Comparison of ENCODE assay signal across 8 cellular contexts in the genomic region with DNA sequence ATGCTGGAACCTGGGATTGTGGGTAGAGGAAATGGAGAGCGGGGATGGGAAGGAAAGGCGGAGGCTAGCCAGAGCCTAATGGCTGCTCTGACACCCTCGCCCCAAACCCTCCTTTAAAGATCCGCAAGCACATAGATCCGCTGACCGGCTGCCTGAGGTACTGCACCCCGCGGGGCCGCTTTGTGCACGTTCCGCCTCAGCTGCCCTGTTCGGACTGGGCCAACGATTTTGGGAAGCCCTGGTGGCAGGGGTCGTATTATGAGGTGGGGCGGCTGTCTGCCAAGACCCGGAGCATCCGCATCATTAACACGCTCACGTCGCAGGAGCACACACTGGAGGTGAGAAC. TPM values are rescaled to one million over a fixed set of nuclear protein-coding genes. Genes with fewer than 3 reads are reported as not detected.
DNase-seq lines count a peak whose midpoint lies in the region; ATAC-seq, FAIRE-seq and TF ChIP-seq lines count a peak whose summit lies in the region.

No MANE protein-coding gene starts in this region.

- peak; percentile 70 for TF ChIP-seq CTCF in endodermal cell (conservative IDR thresholded peaks at IDR 0.05)

- peaks cover 33% of the 10 kb centered on the region for H3K36me3 ChIP-seq in endodermal cell (ENCODE audit: control insufficient read depth, insufficient read depth, low read length)
- no peaks in the 10 kb centered on the region for H3K36me3 ChIP-seq in muscle layer of colon (ENCODE audit: insufficient read depth, low read length)

- peak overlapping the region; percentile 83 for H3K9ac ChIP-seq in endodermal cell (ENCODE audit: extremely low read depth, low read length, poor library complexity, severe bottlenecking)
- peak overlapping the region; percentile 47 for H3K9ac ChIP-seq in muscle layer of colon (ENCODE audit: low read length)

- H3K27me3 ChIP-seq in endodermal cell (ENCODE audit: control insufficient read depth, insufficient read depth, low read length, poor library complexity, severe bottlenecking), result no peaks in the 10 kb centered on the region
- H3K27me3 ChIP-seq in muscle layer of colon (ENCODE audit: control insufficient read depth in 1 of 2, insufficient read depth in 2 of 2, low read length in 2 of 2), result no peaks in the 10 kb centered on the region

- no peak overlapping the region for H3K27ac Mint-ChIP-seq in endodermal cell

- H3K4me1 ChIP-seq in endodermal cell (ENCODE audit: control insufficient read depth, insufficient read depth, low read length), result no peaks in the 10 kb centered on the region
- peaks cover 29% of the 10 kb centered on the region for H3K4me1 ChIP-seq in muscle layer of colon (ENCODE audit: insufficient read depth, low read length)

- ATAC-seq in SK-N-SH treated with all-trans-retinoic acid at 6 μM for 48 hours, result peak; percentile 32
- ATAC-seq in GM18907 (IDR thresholded peaks at IDR 0.05; ENCODE audit: unreplicated experiment), result no peak
- ATAC-seq in HG02588 (IDR thresholded peaks at IDR 0.05; ENCODE audit: unreplicated experiment), result no peak

- H3K27ac ChIP-seq in endodermal cell (ENCODE audit: low read depth, low read length), result no peak overlapping the region
- peak overlapping the region; percentile 79 for H3K27ac ChIP-seq in muscle layer of colon (ENCODE audit: low read depth, low read length)

- no peaks in the 10 kb centered on the region for H3K9me3 ChIP-seq in endodermal cell (ENCODE audit: control insufficient read depth, low read length)
- H3K9me3 ChIP-seq in muscle layer of colon (ENCODE audit: low read length), result no peaks in the 10 kb centered on the region

- no peak overlapping the region for H3K4me3 Mint-ChIP-seq in endodermal cell

- H3K4me1 Mint-ChIP-seq in endodermal cell, result peaks cover 21% of the 10 kb centered on the region

- no peaks in the 10 kb centered on the region for H3K9me3 Mint-ChIP-seq in endodermal cell

- H3K4me3 ChIP-seq in endodermal cell (ENCODE audit: low read length) (peak overlapping the region; percentile 93), muscle layer of colon (ENCODE audit: low read depth in 1 of 2, low read length in 2 of 2) (peak overlapping the region; percentile 56 to 80)

- peaks cover 21% of the 10 kb centered on the region for H3K36me3 Mint-ChIP-seq in endodermal cell (ENCODE audit: low read depth)

- 9 to 18% methylated on average over 5 to 20 of the region's 20 CpGs for WGBS in endodermal cell (ENCODE audit: insufficient coverage in 1 of 2, insufficient read length in 1 of 2), 2 experiments

- FAIRE-seq in GM18507 (lab: Jason Lieb, UNC), result peak; percentile 9

- H3K27me3 Mint-ChIP-seq in endodermal cell (ENCODE audit: insufficient read depth), result peaks cover 23% of the 10 kb centered on the region

- peak; percentile 57 for DNase-seq in AG08396 (ENCODE audit: low spot score)
- no peak for DNase-seq in GM18507 (ENCODE audit: extremely low spot score, insufficient read length, low read depth)
- peak; percentile 91 for DNase-seq in endodermal cell
- no peak for DNase-seq in DMS153 (lab: John Stamatoyannopoulos, UW)

TF ChIP-seq in SK-N-SH treated with all-trans-retinoic acid at 6 μM for 48 hours, 23 proteins besides CTCF, POLR2A, EP300 and RAD21 (continues in another document):
- no peak for TF ChIP-seq ZNF8 (CRISPR knock-in tag; IDR thresholded peaks at IDR 0.05)
- TF ChIP-seq, protein P1, sequence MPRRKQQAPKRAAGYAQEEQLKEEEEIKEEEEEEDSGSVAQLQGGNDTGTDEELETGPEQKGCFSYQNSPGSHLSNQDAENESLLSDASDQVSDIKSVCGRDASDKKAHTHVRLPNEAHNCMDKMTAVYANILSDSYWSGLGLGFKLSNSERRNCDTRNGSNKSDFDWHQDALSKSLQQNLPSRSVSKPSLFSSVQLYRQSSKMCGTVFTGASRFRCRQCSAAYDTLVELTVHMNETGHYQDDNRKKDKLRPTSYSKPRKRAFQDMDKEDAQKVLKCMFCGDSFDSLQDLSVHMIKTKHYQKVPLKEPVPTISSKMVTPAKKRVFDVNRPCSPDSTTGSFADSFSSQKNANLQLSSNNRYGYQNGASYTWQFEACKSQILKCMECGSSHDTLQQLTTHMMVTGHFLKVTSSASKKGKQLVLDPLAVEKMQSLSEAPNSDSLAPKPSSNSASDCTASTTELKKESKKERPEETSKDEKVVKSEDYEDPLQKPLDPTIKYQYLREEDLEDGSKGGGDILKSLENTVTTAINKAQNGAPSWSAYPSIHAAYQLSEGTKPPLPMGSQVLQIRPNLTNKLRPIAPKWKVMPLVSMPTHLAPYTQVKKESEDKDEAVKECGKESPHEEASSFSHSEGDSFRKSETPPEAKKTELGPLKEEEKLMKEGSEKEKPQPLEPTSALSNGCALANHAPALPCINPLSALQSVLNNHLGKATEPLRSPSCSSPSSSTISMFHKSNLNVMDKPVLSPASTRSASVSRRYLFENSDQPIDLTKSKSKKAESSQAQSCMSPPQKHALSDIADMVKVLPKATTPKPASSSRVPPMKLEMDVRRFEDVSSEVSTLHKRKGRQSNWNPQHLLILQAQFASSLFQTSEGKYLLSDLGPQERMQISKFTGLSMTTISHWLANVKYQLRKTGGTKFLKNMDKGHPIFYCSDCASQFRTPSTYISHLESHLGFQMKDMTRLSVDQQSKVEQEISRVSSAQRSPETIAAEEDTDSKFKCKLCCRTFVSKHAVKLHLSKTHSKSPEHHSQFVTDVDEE (CRISPR knock-in tag; IDR thresholded peaks at IDR 0.05), result no peak
- no peak for TF ChIP-seq ZC3H10 (CRISPR knock-in tag; IDR thresholded peaks at IDR 0.05)
- TF ChIP-seq ZFP3 (CRISPR knock-in tag; IDR thresholded peaks at IDR 0.05), result no peak
- no peak for TF ChIP-seq GLIS3 (CRISPR knock-in tag; IDR thresholded peaks at IDR 0.05)
- TF ChIP-seq TOX (CRISPR knock-in tag; IDR thresholded peaks at IDR 0.05; ENCODE audit: borderline replicate concordance), result no peak
- TF ChIP-seq RARB (CRISPR knock-in tag; IDR thresholded peaks at IDR 0.05), result no peak
- TF ChIP-seq PPARA (CRISPR knock-in tag; IDR thresholded peaks at IDR 0.05; ENCODE audit: borderline replicate concordance), result no peak
- no peak for TF ChIP-seq ZFP30 (CRISPR knock-in tag; IDR thresholded peaks at IDR 0.05)
- TF ChIP-seq, protein P2, sequence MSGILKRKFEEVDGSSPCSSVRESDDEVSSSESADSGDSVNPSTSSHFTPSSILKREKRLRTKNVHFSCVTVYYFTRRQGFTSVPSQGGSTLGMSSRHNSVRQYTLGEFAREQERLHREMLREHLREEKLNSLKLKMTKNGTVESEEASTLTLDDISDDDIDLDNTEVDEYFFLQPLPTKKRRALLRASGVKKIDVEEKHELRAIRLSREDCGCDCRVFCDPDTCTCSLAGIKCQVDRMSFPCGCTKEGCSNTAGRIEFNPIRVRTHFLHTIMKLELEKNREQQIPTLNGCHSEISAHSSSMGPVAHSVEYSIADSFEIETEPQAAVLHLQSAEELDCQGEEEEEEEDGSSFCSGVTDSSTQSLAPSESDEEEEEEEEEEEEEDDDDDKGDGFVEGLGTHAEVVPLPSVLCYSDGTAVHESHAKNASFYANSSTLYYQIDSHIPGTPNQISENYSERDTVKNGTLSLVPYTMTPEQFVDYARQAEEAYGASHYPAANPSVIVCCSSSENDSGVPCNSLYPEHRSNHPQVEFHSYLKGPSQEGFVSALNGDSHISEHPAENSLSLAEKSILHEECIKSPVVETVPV (CRISPR knock-in tag; IDR thresholded peaks at IDR 0.05), result no peak
- no peak for TF ChIP-seq CSDC2 (CRISPR knock-in tag; IDR thresholded peaks at IDR 0.05)
- no peak for TF ChIP-seq BACH2 (CRISPR knock-in tag; IDR thresholded peaks at IDR 0.05; ENCODE audit: borderline replicate concordance)
- no peak for TF ChIP-seq ZNF70 (CRISPR knock-in tag; IDR thresholded peaks at IDR 0.05)
- no peak for TF ChIP-seq ARNTL (CRISPR knock-in tag; IDR thresholded peaks at IDR 0.05; ENCODE audit: borderline replicate concordance, low read depth)
- no peak for TF ChIP-seq ESRRG (CRISPR knock-in tag; IDR thresholded peaks at IDR 0.05)
- TF ChIP-seq, protein P3, sequence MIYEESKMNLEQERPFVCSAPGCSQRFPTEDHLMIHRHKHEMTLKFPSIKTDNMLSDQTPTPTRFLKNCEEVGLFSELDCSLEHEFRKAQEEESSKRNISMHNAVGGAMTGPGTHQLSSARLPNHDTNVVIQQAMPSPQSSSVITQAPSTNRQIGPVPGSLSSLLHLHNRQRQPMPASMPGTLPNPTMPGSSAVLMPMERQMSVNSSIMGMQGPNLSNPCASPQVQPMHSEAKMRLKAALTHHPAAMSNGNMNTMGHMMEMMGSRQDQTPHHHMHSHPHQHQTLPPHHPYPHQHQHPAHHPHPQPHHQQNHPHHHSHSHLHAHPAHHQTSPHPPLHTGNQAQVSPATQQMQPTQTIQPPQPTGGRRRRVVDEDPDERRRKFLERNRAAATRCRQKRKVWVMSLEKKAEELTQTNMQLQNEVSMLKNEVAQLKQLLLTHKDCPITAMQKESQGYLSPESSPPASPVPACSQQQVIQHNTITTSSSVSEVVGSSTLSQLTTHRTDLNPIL (CRISPR knock-in tag; IDR thresholded peaks at IDR 0.05; ENCODE audit: low read depth), result no peak
- no peak for TF ChIP-seq ZNF565 (CRISPR knock-in tag; conservative IDR thresholded peaks at IDR 0.05; ENCODE audit: low read depth)

RNA-seq across cellular contexts. Expression of a gene that starts 0.7 kb away (rescaled TPM):
- total RNA-seq in endodermal cell, result 10 to 100 TPM; 10.6 to 12.9 TPM
- 10.5 TPM for polyA plus RNA-seq in endodermal cell (2013, experiment 1 of 2)
- polyA plus RNA-seq in endodermal cell (2013, experiment 2 of 2), result 8.3 TPM

RNA-seq across cellular contexts. Expression of a gene that starts 1.1 kb away (rescaled TPM):
- 10 to 100 TPM; 38.9 to 44.8 TPM for total RNA-seq in endodermal cell
- polyA plus RNA-seq in endodermal cell (2013, experiment 1 of 2), result 65.6 TPM
- polyA plus RNA-seq in endodermal cell (2013, experiment 2 of 2), result 58.9 TPM

RNA-seq across cellular contexts. Expression of a gene that starts 3.6 kb away (rescaled TPM):
- 10 to 100 TPM; 16.8 to 26.8 TPM for total RNA-seq in endodermal cell
- polyA plus RNA-seq in endodermal cell (2013, experiment 1 of 2), result 24.6 TPM
- polyA plus RNA-seq in endodermal cell (2013, experiment 2 of 2), result 22.9 TPM

RNA-seq across cellular contexts. Expression of a gene that starts 24.4 kb away (rescaled TPM):
- 10 to 100 TPM; 53.3 to 60.3 TPM for total RNA-seq in endodermal cell
- 44.5 TPM for polyA plus RNA-seq in endodermal cell (2013, experiment 1 of 2)
- 40.5 TPM for polyA plus RNA-seq in endodermal cell (2013, experiment 2 of 2)

RNA-seq across cellular contexts. Expression of a gene that starts 30.1 kb away (rescaled TPM):
- 10 to 100 TPM; 55.0 to 64.1 TPM for total RNA-seq in endodermal cell
- 66.3 TPM for polyA plus RNA-seq in endodermal cell (2013, experiment 1 of 2)
- polyA plus RNA-seq in endodermal cell (2013, experiment 2 of 2), result 63.7 TPM

Comparison
In these comparisons a context has a peak if more than half of its experiments do, and no peak if none do; other contexts are left out.
1. DNase-seq: peak in AG08396 (single experiment) and endodermal cell (single experiment); none in GM18507 (single experiment) and DMS153 (single experiment).